In the genomic region with DNA sequence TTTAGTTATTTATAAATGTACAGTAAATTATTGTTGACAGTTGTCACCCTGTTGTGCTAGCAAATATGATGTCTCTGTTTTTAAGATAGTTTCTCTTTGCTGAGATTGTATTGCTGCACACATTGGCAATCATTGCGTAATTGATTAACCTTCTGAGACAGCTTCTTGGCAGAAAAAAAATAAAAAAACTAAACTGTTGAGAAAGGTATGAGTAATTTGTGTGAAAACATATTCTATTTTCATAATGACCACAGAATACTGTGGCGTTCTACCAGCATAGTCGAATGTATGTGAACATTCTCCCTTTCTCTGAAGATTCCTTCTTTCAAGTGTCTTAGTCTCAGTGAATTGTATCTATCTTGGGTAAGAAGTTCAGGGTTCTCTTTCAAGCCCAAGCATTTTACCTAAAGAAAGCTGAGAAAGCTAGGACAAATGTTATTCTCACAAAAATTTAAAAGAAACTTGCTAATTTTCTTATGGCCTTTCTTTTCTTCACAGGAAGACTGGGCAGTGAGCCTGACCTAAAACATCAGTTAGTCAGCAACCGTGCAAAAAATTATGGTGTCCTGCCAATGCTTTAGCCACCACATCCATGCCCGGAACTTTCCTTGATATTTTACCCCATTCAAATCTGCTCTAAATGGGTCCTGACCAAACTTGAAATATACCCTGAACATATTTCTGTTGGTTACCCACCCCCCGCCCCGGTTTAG, we compare ENCODE assay signal across 10 cellular contexts.
DNase-seq lines count a peak whose midpoint lies in the region; ATAC-seq, FAIRE-seq and TF ChIP-seq lines count a peak whose summit lies in the region.
"Had no signal": no experiment of that assay in that cellular context is flagged by ENCODE, and none has a peak within 500 bp of the region (broad histone marks: within the 10 kb centered on the region; RNA-seq: fewer than 3 reads in every experiment).

No MANE protein-coding gene starts in this region.

- peak overlapping the region; percentile 44 to 73 (median 58) for H3K27ac ChIP-seq in gastroesophageal sphincter
- no peak overlapping the region for H3K27ac ChIP-seq in upper lobe of right lung

- TF ChIP-seq CTCF in AG04449 (IDR thresholded peaks at IDR 0.05; ENCODE audit: insufficient read depth, low read length, missing control alignments) (no peak), gastroesophageal sphincter (IDR thresholded peaks at IDR 0.05) (peak in 1 of 4 experiments; percentile 3), upper lobe of right lung (IDR thresholded peaks at IDR 0.05) (no peak)

- TF ChIP-seq POLR2A in gastroesophageal sphincter (IDR thresholded peaks at IDR 0.05): no peak

- peaks cover 3 to 26% (median 5%) of the 10 kb centered on the region in 3 donors for H3K4me1 ChIP-seq in gastroesophageal sphincter
- H3K4me1 ChIP-seq in upper lobe of right lung: no peaks in the 10 kb centered on the region

- H3K4me3 ChIP-seq in AG04449 (ENCODE audit: low read depth, low read length) (no peak overlapping the region; the same call in 1 of the 2 replicates), gastroesophageal sphincter (no peak overlapping the region), upper lobe of right lung (no peak overlapping the region)

- CTCF ChIA-PET in AG04449 (lab: Yijun Ruan, JAX): interaction anchor here (1.3 to 1.6 kb wide), 3 partner anchors 25 to 194 kb away, joined by 3 to 5 read pairs (median 4); no protein-coding TSS in a partner anchor

- 30 to 45% methylated on average over 5 to 6 of the region's 7 CpGs for WGBS in gastroesophageal sphincter (ENCODE audit: low coverage in 1 of 2), 2 donors

- H3K9me3 ChIP-seq in gastroesophageal sphincter: no peaks in the 10 kb centered on the region
- no peaks in the 10 kb centered on the region for H3K9me3 ChIP-seq in upper lobe of right lung

- H3K27me3 ChIP-seq in gastroesophageal sphincter (no peaks in the 10 kb centered on the region), upper lobe of right lung (no peaks in the 10 kb centered on the region)

- peak; percentile 43 for FAIRE-seq in RCC 7860 (lab: Jason Lieb, UNC)

- peak; percentile 46 for DNase-seq in AG04449 (ENCODE audit: low read depth, low spot score)
- DNase-seq in RCC 7860 (ENCODE audit: low spot score): no peak
- no peak for DNase-seq in OCI-M1 (lab: John Stamatoyannopoulos, UW)
- DNase-seq in inferior parietal cortex (ENCODE audit: extremely low spot score): no peak
- no peak for DNase-seq in upper lobe of right lung
- DNase-seq: hippocampal formation; stimulated activated CD4-positive, alpha-beta T cell treated with anti-CD3 and anti-CD28 coated beads, Interleukin-4, amount 100 ng/mL, for 1 hour had no signal

- intact Hi-C loops in upper lobe of right lung (cut with DNase I): no loop called here

- TF ChIP-seq EP300 in gastroesophageal sphincter (IDR thresholded peaks at IDR 0.05): no peak

- H3K36me3 ChIP-seq in gastroesophageal sphincter (no peaks in the 10 kb centered on the region), upper lobe of right lung (no peaks in the 10 kb centered on the region)

- ATAC-seq in GM21390 (IDR thresholded peaks at IDR 0.05; ENCODE audit: unreplicated experiment) (peak; percentile 84), gastroesophageal sphincter (peak; percentile 80), upper lobe of right lung (no peak), HG02870 (IDR thresholded peaks at IDR 0.05; ENCODE audit: unreplicated experiment) (no peak)

- POLR2A ChIA-PET in AG04449 (lab: Yijun Ruan, JAX): interaction anchor here (0.6 kb wide), 1 partner anchor 123 kb away, joined by 3 read pairs; no protein-coding TSS in a partner anchor

Comparison
In these comparisons a context has a peak if more than half of its experiments do, and no peak if none do; other contexts are left out.
1. ATAC-seq: peak in GM21390 (single experiment) and gastroesophageal sphincter (single experiment); none in upper lobe of right lung (single experiment) and HG02870 (single experiment).